Comparison of ENCODE assay signal across 1 cellular context in genomic region chr2:96549967-96550786, GRCh38.
TF ChIP-seq lines count a peak whose summit lies in the region.

No MANE protein-coding gene starts in this region.

TF ChIP-seq in WTC11, 78 proteins besides CTCF, POLR2A, EP300 and RAD21 (continued from another document):
- TF ChIP-seq EMX1 (CRISPR knock-in tag; IDR thresholded peaks at IDR 0.05) (0 out of 2 replicates have a peak, but pooled peaks have one; percentile 60), RORB (CRISPR knock-in tag; IDR thresholded peaks at IDR 0.05) (no peak), JAZF1 (CRISPR knock-in tag; IDR thresholded peaks at IDR 0.05) (no peak), ZNF512 (CRISPR knock-in tag; IDR thresholded peaks at IDR 0.05; ENCODE audit: borderline replicate concordance) (no peak), ATF1 (CRISPR knock-in tag; IDR thresholded peaks at IDR 0.05) (no peak), AFF4 (CRISPR knock-in tag; IDR thresholded peaks at IDR 0.05; ENCODE audit: borderline replicate concordance) (0 out of 2 replicates have a peak, but pooled peaks have one; percentile 49), E2F4 (CRISPR knock-in tag; IDR thresholded peaks at IDR 0.05; ENCODE audit: borderline replicate concordance, low read depth) (no peak), FOXP4 (CRISPR knock-in tag; IDR thresholded peaks at IDR 0.05) (peak; percentile 72; the same call in 1 of the 2 replicates), MAX (CRISPR knock-in tag; IDR thresholded peaks at IDR 0.05) (peak; percentile 95), HMGXB4 (CRISPR knock-in tag; IDR thresholded peaks at IDR 0.05) (peak; percentile 88), MYBL2 (CRISPR knock-in tag; IDR thresholded peaks at IDR 0.05) (no peak), ZNF232 (CRISPR knock-in tag; IDR thresholded peaks at IDR 0.05) (peak; percentile 61; the same call in 1 of the 2 replicates), MXD4 (CRISPR knock-in tag; IDR thresholded peaks at IDR 0.05; ENCODE audit: borderline replicate concordance) (no peak), TCF7 (CRISPR knock-in tag; IDR thresholded peaks at IDR 0.05; ENCODE audit: low read depth) (0 out of 2 replicates have a peak, but pooled peaks have one; percentile 44), NFE2L1 (CRISPR knock-in tag; IDR thresholded peaks at IDR 0.05) (no peak), ZNF425 (CRISPR knock-in tag; conservative IDR thresholded peaks at IDR 0.05) (no peak), GABPB1 (CRISPR knock-in tag; IDR thresholded peaks at IDR 0.05) (peak; percentile 82; the same call in 1 of the 2 replicates), ATF2 (CRISPR knock-in tag; IDR thresholded peaks at IDR 0.05; ENCODE audit: borderline replicate concordance, low read depth) (no peak), ZMAT4 (CRISPR knock-in tag; IDR thresholded peaks at IDR 0.05) (no peak), FOXP1 (CRISPR knock-in tag; IDR thresholded peaks at IDR 0.05; ENCODE audit: borderline replicate concordance) (peak; percentile 51; the same call in 1 of the 2 replicates), E2F5 (CRISPR knock-in tag; IDR thresholded peaks at IDR 0.05) (peak; percentile 80; the same call in 1 of the 2 replicates), TEAD4 (CRISPR knock-in tag; IDR thresholded peaks at IDR 0.05) (no peak), ZNF317 (CRISPR knock-in tag; IDR thresholded peaks at IDR 0.05; ENCODE audit: borderline replicate concordance, low read depth) (no peak), PRDM15 (CRISPR knock-in tag; IDR thresholded peaks at IDR 0.05) (no peak), SP1 (CRISPR knock-in tag; conservative IDR thresholded peaks at IDR 0.05) (0 out of 2 replicates have a peak, but pooled peaks have one; percentile 22), GRHL2 (CRISPR knock-in tag; IDR thresholded peaks at IDR 0.05; ENCODE audit: insufficient replicate concordance, severe bottlenecking) (no peak), ETV6 (CRISPR knock-in tag; IDR thresholded peaks at IDR 0.05) (0 out of 2 replicates have a peak, but pooled peaks have one; percentile 46), FOXK1 (CRISPR knock-in tag; IDR thresholded peaks at IDR 0.05) (0 out of 2 replicates have a peak, but pooled peaks have one; percentile 51), ESRRA (CRISPR knock-in tag; IDR thresholded peaks at IDR 0.05; ENCODE audit: borderline replicate concordance) (no peak)
